Comparison of ENCODE assay signal across 39 cellular contexts in the genomic region with DNA sequence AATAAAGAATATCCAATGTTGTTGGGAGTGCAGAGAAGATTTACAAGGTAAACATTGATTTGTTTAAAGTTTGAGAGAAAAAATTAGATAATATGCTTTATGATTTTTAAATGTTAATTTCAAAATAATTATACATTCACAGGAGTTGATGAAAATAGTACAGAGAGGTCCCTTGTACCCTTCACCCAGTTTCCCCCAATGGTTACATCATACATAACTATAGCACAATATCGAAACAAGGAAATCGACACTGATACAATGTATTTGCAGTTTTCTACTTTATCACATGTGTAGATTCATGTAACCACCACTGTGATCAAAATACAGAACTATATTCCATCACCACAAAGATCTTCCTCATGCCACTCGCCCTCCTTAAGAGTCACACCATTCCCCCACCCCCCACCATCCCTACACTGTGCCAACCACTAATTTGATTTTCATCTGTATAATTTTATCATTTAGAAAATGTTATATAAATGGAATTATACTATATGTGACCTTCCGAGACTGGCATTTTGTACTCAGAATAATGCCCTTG. TPM values are rescaled to one million over a fixed set of nuclear protein-coding genes. Genes with fewer than 3 reads are reported as not detected.
"Had no signal": no experiment of that assay in that cellular context is flagged by ENCODE, and none has a peak within 500 bp of the region (broad histone marks: within the 10 kb centered on the region; RNA-seq: fewer than 3 reads in every experiment).

No MANE protein-coding gene starts in this region.

- DNase-seq: Karpas-422, KG1, MG63, MM.1S, MV-4-11, NCI-H1048, NCI-H1092, NCI-H1092 treated with DMSO at 0.1 percent for 48 hours, NCI-H1105, NCI-H1105 treated with DMSO at 0.1 percent for 48 hours, NCI-H1417, NCI-H1417 treated with DMSO at 0.1 percent for 48 hours, NCI-H1436, NCI-H1436 treated with DMSO at 0.1 percent for 48 hours, NCI-H146, NCI-H1694, NCI-H1694 treated with DMSO at 0.1 percent for 48 hours, NCI-H187, NCI-H187 treated with DMSO at 0.1 percent for 48 hours, NCI-H1930, NCI-H2029, NCI-H2029 treated with DMSO at 0.1 percent for 48 hours, NCI-H2081, NCI-H2081 treated with DMSO at 0.1 percent for 48 hours, NCI-H2107, NCI-H2171, NCI-H2171 treated with DMSO at 0.1 percent for 48 hours, NCI-H2227 treated with DMSO at 0.1 percent for 48 hours, NCI-H226, NCI-H345, NCI-H446, NCI-H446 treated with DMSO at 0.1 percent for 48 hours, NCI-H510A, NCI-H510A treated with DMSO at 0.1 percent for 48 hours had no signal

- H3K36me3 ChIP-seq: MG63 had no signal

- H3K9me3 ChIP-seq: MG63 had no signal

- H3K4me2 ChIP-seq: KMS-11 had no signal

- H3K4me3 ChIP-seq: MG63 had no signal

- H3K27ac ChIP-seq: KMS-11 had no signal

RNA-seq across cellular contexts. Expression of a gene that starts 11.7 kb away (rescaled TPM):
- total RNA-seq: MCF 10A had no signal

RNA-seq across cellular contexts. Expression of a gene that starts 21.0 kb away (rescaled TPM):
- total RNA-seq: LHCN-M2, M059J, MCF 10A, NCI-H460 had no signal

RNA-seq across cellular contexts. Expression of a gene that starts 56.3 kb away (rescaled TPM):
- total RNA-seq: LHCN-M2, M059J, MCF 10A, NCI-H460 had no signal
